Comparison of ENCODE assay signal across 10 cellular contexts in the genomic region with DNA sequence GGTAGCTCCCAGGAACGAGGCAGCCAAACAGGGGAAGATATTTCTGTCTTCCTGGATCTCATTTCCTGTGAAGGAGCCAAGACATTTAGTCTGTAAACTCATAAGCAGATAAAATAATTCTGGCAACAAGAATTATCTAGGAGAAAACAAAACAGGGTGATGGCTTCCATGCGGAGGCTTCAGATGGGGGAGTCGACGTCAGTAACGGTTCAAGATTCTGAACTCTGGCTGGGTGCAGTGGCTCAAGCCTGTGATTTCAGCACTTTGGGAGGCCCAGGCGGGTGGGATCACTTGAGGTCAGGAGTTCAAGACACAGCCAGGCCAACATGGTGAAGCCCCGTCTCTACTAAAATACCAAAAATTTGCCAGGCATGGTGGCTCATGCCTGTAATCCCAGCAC. TPM values are rescaled to one million over a fixed set of nuclear protein-coding genes. Genes with fewer than 3 reads are reported as not detected.
A peak's percentile ranks its signal among the peaks of the same experiment; 100 is the strongest.
DNase-seq lines count a peak whose midpoint lies in the region; ATAC-seq and TF ChIP-seq lines count a peak whose summit lies in the region.
"Had no signal": no experiment of that assay in that cellular context is flagged by ENCODE, and none has a peak within 500 bp of the region (broad histone marks: within the 10 kb centered on the region; RNA-seq: fewer than 3 reads in every experiment).

No MANE protein-coding gene starts in this region.

- H4K20me1 ChIP-seq in BLaER1, result no peaks in the 10 kb centered on the region

- H3K9me3 ChIP-seq in BLaER1 (no peaks in the 10 kb centered on the region), ascending aorta (no peaks in the 10 kb centered on the region), lower lobe of right lung (no peaks in the 10 kb centered on the region)
- H3K9me3 ChIP-seq: testis had no signal

- ATAC-seq in lower lobe of right lung (no peak), HG03097 (IDR thresholded peaks at IDR 0.05; ENCODE audit: low FRiP score, unreplicated experiment) (no peak)

- peak overlapping the region; percentile 87 for H3K4me2 ChIP-seq in BLaER1

- H3K36me3 ChIP-seq in BLaER1, result peaks cover 13% of the 10 kb centered on the region
- H3K36me3 ChIP-seq in ascending aorta, result no peaks in the 10 kb centered on the region
- H3K36me3 ChIP-seq in lower lobe of right lung, result no peaks in the 10 kb centered on the region

- H3K27ac ChIP-seq in BLaER1 (peak overlapping the region; percentile 98), ascending aorta (no peak overlapping the region), lower lobe of right lung (peak overlapping the region; percentile 80)

- H3K4me1 ChIP-seq in BLaER1, result peaks cover 82% of the 10 kb centered on the region
- no peaks in the 10 kb centered on the region for H3K4me1 ChIP-seq in ascending aorta
- H3K4me1 ChIP-seq in lower lobe of right lung, result peaks cover 46% of the 10 kb centered on the region

- H3K4me3 ChIP-seq in BLaER1 (peak overlapping the region; percentile 99), GM12875 (ENCODE audit: low read depth, low read length) (peak overlapping the region; percentile 90), ascending aorta (peak overlapping the region; percentile 26 to 58), lower lobe of right lung (peak overlapping the region; percentile 62)

- peak overlapping the region; percentile 98 for H3K9ac ChIP-seq in BLaER1

- DNase-seq in ascending aorta (ENCODE audit: low spot score in 2 of 2), result no peak
- no peak for DNase-seq in lower lobe of right lung
- no peak for DNase-seq in GOT3 (lab: John Stamatoyannopoulos, UW)
- DNase-seq in central memory CD4-positive, alpha-beta T cell, result no peak
- no peak for DNase-seq in mesenteric fat pad (ENCODE audit: low spot score)
- DNase-seq: cerebellar nuclear complex, testis had no signal

- H3K27me3 ChIP-seq in BLaER1 (no peaks in the 10 kb centered on the region), ascending aorta (no peaks in the 10 kb centered on the region), lower lobe of right lung (ENCODE audit: low read depth) (no peaks in the 10 kb centered on the region)
- H3K27me3 ChIP-seq: testis had no signal

- TF ChIP-seq CTCF in GM12875 (IDR thresholded peaks at IDR 0.05; ENCODE audit: borderline replicate concordance, insufficient read depth, low read depth, low read length) (no peak), ascending aorta (IDR thresholded peaks at IDR 0.05) (no peak), lower lobe of right lung (IDR thresholded peaks at IDR 0.05) (no peak)

- intact Hi-C loops in ascending aorta (cut with DNase I), result no loop called here
- intact Hi-C loops in lower lobe of right lung (cut with DNase I), result no loop called here

RNA-seq across cellular contexts. Expression of a gene that starts 1.3 kb away (rescaled TPM):
- total RNA-seq in ascending aorta (7.1 TPM), lower lobe of right lung (24.2 TPM), mesenteric fat pad (15.4 TPM)

RNA-seq across cellular contexts. Expression of a gene that starts 41.4 kb away (rescaled TPM):
- total RNA-seq in ascending aorta (4.9 TPM), lower lobe of right lung (35.7 TPM), mesenteric fat pad (5.0 TPM)

RNA-seq across cellular contexts. Expression of a gene that starts 43.0 kb away (rescaled TPM):
- 178 TPM for total RNA-seq in ascending aorta
- total RNA-seq in lower lobe of right lung, result 60.6 TPM
- 54.3 TPM for total RNA-seq in mesenteric fat pad

RNA-seq across cellular contexts. Expression of a gene that starts 48.6 kb away (rescaled TPM):
- total RNA-seq in ascending aorta (118 TPM), lower lobe of right lung (68.8 TPM), mesenteric fat pad (74.6 TPM)

Comparison
In these comparisons a context has a peak if more than half of its experiments do, and no peak if none do; other contexts are left out.
1. H3K27ac ChIP-seq: peak in BLaER1 (single experiment) and lower lobe of right lung (single experiment); none in ascending aorta (0 of 2).
2. H3K4me3 ChIP-seq: peak in every context shown above with its lines; median percentile 99 in BLaER1; 90 in GM12875; 62 in lower lobe of right lung; 42 in ascending aorta.